ENCODE assay signal across 32 cellular contexts in genomic region chr10:64076322-64076940, GRCh38.
"Had no signal": no experiment of that assay in that cellular context is flagged by ENCODE, and none has a peak within 500 bp of the region (broad histone marks: within the 10 kb centered on the region; RNA-seq: fewer than 3 reads in every experiment).

No MANE protein-coding gene starts in this region.

- H3K27me3 Mint-ChIP-seq: activated CD4-positive, alpha-beta T cell treated with anti-CD3 and anti-CD28 coated beads, Interleukin-2, amount 10 ng/mL, durations not matched to agents 24 days and 14 days; activated CD8-positive, alpha-beta memory T cell treated with anti-CD3 and anti-CD28 coated beads, Interleukin-2, amount 10 ng/mL, durations not matched to agents 7 days and 5 days; activated naive CD4-positive, alpha-beta T cell treated with anti-CD3 and anti-CD28 coated beads, Interleukin-2, amount 10 ng/mL, durations not matched to agents 7 days and 5 days had no signal

- H3K27me3 ChIP-seq: body of pancreas, gastroesophageal sphincter, heart right ventricle had no signal

- H3K4me3 ChIP-seq: body of pancreas, esophagus squamous epithelium, gastroesophageal sphincter, heart right ventricle had no signal

- H3K4me3 Mint-ChIP-seq: activated CD4-positive, alpha-beta memory T cell treated with anti-CD3 and anti-CD28 coated beads for 36 hours; activated CD4-positive, alpha-beta T cell treated with anti-CD3 and anti-CD28 coated beads for 36 hours; activated CD4-positive, alpha-beta T cell treated with anti-CD3 and anti-CD28 coated beads, Interleukin-2, amount 10 ng/mL, durations not matched to agents 24 days and 14 days; activated CD8-positive, alpha-beta memory T cell treated with anti-CD3 and anti-CD28 coated beads, Interleukin-2, amount 10 ng/mL, durations not matched to agents 7 days and 5 days; activated CD8-positive, alpha-beta T cell treated with anti-CD3 and anti-CD28 coated beads, Interleukin-2, amount 10 ng/mL, durations not matched to agents 7 days and 5 days; activated naive CD4-positive, alpha-beta T cell treated with anti-CD3 and anti-CD28 coated beads, Interleukin-2, amount 10 ng/mL, durations not matched to agents 7 days and 5 days; activated naive CD8-positive, alpha-beta T cell treated with anti-CD3 and anti-CD28 coated beads, Interleukin-2, amount 10 ng/mL, durations not matched to agents 7 days and 5 days; activated T-helper 1 cell treated with anti-CD3 and anti-CD28 coated beads, Interleukin-12 subunit alpha, Interleukin-12 subunit beta, Interleukin-2, Interleukin-4 antibody, amounts not matched to agents 30 ng/mL and 10 ng/mL and 1 ng/mL, durations not matched to agents 14 hours and 24 hours and 36 hours; effector memory CD8-positive, alpha-beta T cell had no signal

- H3K27ac Mint-ChIP-seq: activated CD4-positive, alpha-beta memory T cell treated with anti-CD3 and anti-CD28 coated beads for 36 hours; activated CD4-positive, alpha-beta T cell treated with anti-CD3 and anti-CD28 coated beads for 36 hours; activated CD4-positive, alpha-beta T cell treated with anti-CD3 and anti-CD28 coated beads, Interleukin-2, amount 10 ng/mL, durations not matched to agents 24 days and 14 days; activated CD8-positive, alpha-beta memory T cell treated with anti-CD3 and anti-CD28 coated beads, Interleukin-2, amount 10 ng/mL, durations not matched to agents 7 days and 5 days; activated CD8-positive, alpha-beta T cell treated with anti-CD3 and anti-CD28 coated beads, Interleukin-2, amount 10 ng/mL, durations not matched to agents 7 days and 5 days; activated naive CD4-positive, alpha-beta T cell treated with anti-CD3 and anti-CD28 coated beads, Interleukin-2, amount 10 ng/mL, durations not matched to agents 7 days and 5 days; activated naive CD4-positive, alpha-beta T cell treated with anti-CD3 and anti-CD28 coated beads, Interleukin-2, amount 50 U/mL, for 72 hours; activated naive CD8-positive, alpha-beta T cell treated with anti-CD3 and anti-CD28 coated beads, Interleukin-2, amount 10 ng/mL, durations not matched to agents 7 days and 5 days; activated T-helper 1 cell treated with anti-CD3 and anti-CD28 coated beads, Interleukin-12 subunit alpha, Interleukin-12 subunit beta, Interleukin-2, Interleukin-4 antibody, amounts not matched to agents 30 ng/mL and 10 ng/mL and 1 ng/mL, durations not matched to agents 14 hours and 24 hours and 36 hours; activated T-helper 2 cell treated with anti-CD3 and anti-CD28 coated beads, Interferon-gamma antibody, Interleukin-2, Interleukin-4, amounts not matched to agents 10 μg/mL and 5 μg/mL and 100 μg/mL, durations not matched to agents 14 hours and 24 hours and 36 hours; effector memory CD8-positive, alpha-beta T cell had no signal

- H3K4me1 ChIP-seq: body of pancreas, esophagus squamous epithelium, gastroesophageal sphincter had no signal

- DNase-seq: activated CD4-positive, alpha-beta memory T cell treated with anti-CD3 and anti-CD28 coated beads for 36 hours; activated CD4-positive, alpha-beta T cell treated with anti-CD3 and anti-CD28 coated beads for 36 hours; activated CD4-positive, alpha-beta T cell treated with anti-CD3 and anti-CD28 coated beads, Interleukin-2, amount 10 ng/mL, durations not matched to agents 24 days and 14 days; activated CD4-positive, CD25-positive, alpha-beta regulatory T cell; activated CD4-positive, CD25-positive, alpha-beta regulatory T cell treated with anti-CD3 and anti-CD28 coated beads, Interleukin-2, amount 50 U/mL, for 72 hours; activated CD8-positive, alpha-beta memory T cell treated with anti-CD3 and anti-CD28 coated beads, Interleukin-2, amount 10 ng/mL, durations not matched to agents 7 days and 5 days; activated CD8-positive, alpha-beta memory T cell treated with anti-CD3 and anti-CD28 coated beads, Interleukin-2, amount 50 U/mL, for 4 hours; activated CD8-positive, alpha-beta T cell treated with anti-CD3 and anti-CD28 coated beads, Interleukin-2, amount 10 ng/mL, durations not matched to agents 7 days and 5 days; activated effector memory CD4-positive, alpha-beta T cell treated with anti-CD3 and anti-CD28 coated beads, Interleukin-2, amount 50 U/mL, for 16 hours; activated naive CD4-positive, alpha-beta T cell; activated naive CD4-positive, alpha-beta T cell treated with anti-CD3 and anti-CD28 coated beads, Interleukin-2, amount 10 ng/mL, durations not matched to agents 7 days and 5 days; activated naive CD8-positive, alpha-beta T cell treated with anti-CD3 and anti-CD28 coated beads, Interleukin-2, amount 10 ng/mL, durations not matched to agents 7 days and 5 days; activated T-cell treated with anti-CD3 and anti-CD28 coated beads, Interleukin-2, amount 50 U/mL, for 1 hour; activated T-cell treated with anti-CD3 and anti-CD28 coated beads, Interleukin-2, amount 50 U/mL, for 48 hours; amygdala; aorta; body of pancreas; caudate nucleus; cortex of kidney; dermis blood vessel endothelial cell; effector CD4-positive, alpha-beta T cell; effector memory CD8-positive, alpha-beta T cell; esophagus squamous epithelium; foreskin melanocyte; heart right ventricle; T1000; WERI-Rb-1 had no signal

- H3K36me3 Mint-ChIP-seq: activated CD4-positive, alpha-beta memory T cell treated with anti-CD3 and anti-CD28 coated beads for 36 hours; activated CD8-positive, alpha-beta memory T cell treated with anti-CD3 and anti-CD28 coated beads, Interleukin-2, amount 10 ng/mL, durations not matched to agents 7 days and 5 days; activated naive CD4-positive, alpha-beta T cell treated with anti-CD3 and anti-CD28 coated beads, Interleukin-2, amount 10 ng/mL, durations not matched to agents 7 days and 5 days; activated naive CD4-positive, alpha-beta T cell treated with anti-CD3 and anti-CD28 coated beads, Interleukin-2, amount 50 U/mL, for 72 hours; activated naive CD8-positive, alpha-beta T cell treated with anti-CD3 and anti-CD28 coated beads, Interleukin-2, amount 10 ng/mL, durations not matched to agents 7 days and 5 days had no signal

- ATAC-seq: activated CD4-positive, alpha-beta T cell treated with anti-CD3 and anti-CD28 coated beads for 36 hours; activated CD8-positive, alpha-beta memory T cell treated with anti-CD3 and anti-CD28 coated beads, Interleukin-2, amount 10 ng/mL, durations not matched to agents 7 days and 5 days; activated CD8-positive, alpha-beta T cell treated with anti-CD3 and anti-CD28 coated beads, Interleukin-2, amount 10 ng/mL, durations not matched to agents 7 days and 5 days; activated naive CD4-positive, alpha-beta T cell treated with anti-CD3 and anti-CD28 coated beads, Interleukin-2, amount 50 U/mL, for 72 hours; body of pancreas; effector memory CD8-positive, alpha-beta T cell; gastroesophageal sphincter; heart right ventricle had no signal

- H3K27ac ChIP-seq: body of pancreas, epithelial cell of prostate, esophagus squamous epithelium, gastroesophageal sphincter, heart right ventricle, WERI-Rb-1 had no signal

- H3K36me3 ChIP-seq: esophagus squamous epithelium, gastroesophageal sphincter, heart right ventricle, WERI-Rb-1 had no signal

- H3K9me3 Mint-ChIP-seq: activated CD4-positive, alpha-beta memory T cell treated with anti-CD3 and anti-CD28 coated beads for 36 hours; activated CD4-positive, alpha-beta T cell treated with anti-CD3 and anti-CD28 coated beads, Interleukin-2, amount 10 ng/mL, durations not matched to agents 24 days and 14 days; activated naive CD4-positive, alpha-beta T cell treated with anti-CD3 and anti-CD28 coated beads, Interleukin-2, amount 10 ng/mL, durations not matched to agents 7 days and 5 days; activated naive CD4-positive, alpha-beta T cell treated with anti-CD3 and anti-CD28 coated beads, Interleukin-2, amount 50 U/mL, for 72 hours; activated naive CD8-positive, alpha-beta T cell treated with anti-CD3 and anti-CD28 coated beads, Interleukin-2, amount 10 ng/mL, durations not matched to agents 7 days and 5 days; activated T-helper 1 cell treated with anti-CD3 and anti-CD28 coated beads, Interleukin-12 subunit alpha, Interleukin-12 subunit beta, Interleukin-2, Interleukin-4 antibody, amounts not matched to agents 30 ng/mL and 10 ng/mL and 1 ng/mL, durations not matched to agents 14 hours and 24 hours and 36 hours; activated T-helper 2 cell treated with anti-CD3 and anti-CD28 coated beads, Interferon-gamma antibody, Interleukin-2, Interleukin-4, amounts not matched to agents 10 μg/mL and 5 μg/mL and 100 μg/mL, durations not matched to agents 14 hours and 24 hours and 36 hours; effector memory CD8-positive, alpha-beta T cell had no signal

- H3K4me1 Mint-ChIP-seq: activated CD4-positive, alpha-beta T cell treated with anti-CD3 and anti-CD28 coated beads for 36 hours; activated CD4-positive, alpha-beta T cell treated with anti-CD3 and anti-CD28 coated beads, Interleukin-2, amount 10 ng/mL, durations not matched to agents 24 days and 14 days; activated CD8-positive, alpha-beta memory T cell treated with anti-CD3 and anti-CD28 coated beads, Interleukin-2, amount 10 ng/mL, durations not matched to agents 7 days and 5 days; activated naive CD4-positive, alpha-beta T cell treated with anti-CD3 and anti-CD28 coated beads, Interleukin-2, amount 10 ng/mL, durations not matched to agents 7 days and 5 days; activated naive CD8-positive, alpha-beta T cell treated with anti-CD3 and anti-CD28 coated beads, Interleukin-2, amount 10 ng/mL, durations not matched to agents 7 days and 5 days had no signal

- H3K9me3 ChIP-seq: esophagus squamous epithelium, gastroesophageal sphincter, heart right ventricle had no signal
